In the genomic region with DNA sequence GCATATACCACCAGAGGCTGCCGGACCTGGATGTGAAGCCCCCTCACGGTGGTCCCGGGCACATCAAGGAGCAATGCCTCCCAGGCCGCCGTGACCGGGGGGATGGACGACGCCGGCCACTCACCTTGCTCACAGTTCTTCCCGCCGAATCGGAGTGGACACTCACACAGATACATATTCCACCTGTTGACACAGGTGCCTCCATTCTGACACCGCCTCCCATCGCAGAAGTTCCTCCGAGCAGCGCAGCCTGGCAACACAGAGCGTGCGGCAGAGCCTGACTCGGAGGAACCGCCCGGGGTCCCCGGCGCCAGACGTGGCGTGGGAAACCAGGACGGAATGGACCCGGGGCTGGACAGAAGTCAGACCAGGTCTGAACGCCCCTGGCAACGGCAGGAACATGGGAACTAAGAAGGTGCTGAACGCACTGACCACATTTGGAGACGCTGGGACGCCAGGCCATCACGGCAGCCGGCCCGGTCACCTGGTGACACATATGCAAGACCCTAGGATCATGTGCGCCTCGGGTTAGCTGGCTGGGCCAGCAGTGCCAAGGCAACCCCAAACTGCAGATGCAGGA, we compare ENCODE assay signal across 21 cellular contexts.
"Had no signal": no experiment of that assay in that cellular context is flagged by ENCODE, and none has a peak within 500 bp of the region (broad histone marks: within the 10 kb centered on the region; RNA-seq: fewer than 3 reads in every experiment).

No MANE protein-coding gene starts in this region.

- H3K27me3 ChIP-seq: colonic mucosa, esophagus squamous epithelium had no signal

- H3K4me3 Mint-ChIP-seq: dendritic cell treated with granulocyte-macrophage colony-stimulating factor and Interleukin-4, amounts not matched to agents 40 ng/mL and 50 ng/mL, for 4 days; effector memory CD8-positive, alpha-beta T cell; endodermal cell had no signal

- H3K27ac ChIP-seq: colonic mucosa, epithelial cell of prostate, esophagus squamous epithelium, gastrocnemius medialis, heart right ventricle, lower lobe of right lung had no signal

- H3K4me1 ChIP-seq: colonic mucosa, esophagus squamous epithelium, gastrocnemius medialis, lower lobe of right lung had no signal

- H3K9me3 ChIP-seq: colonic mucosa, esophagus squamous epithelium, gastrocnemius medialis, heart right ventricle, lower lobe of right lung had no signal

- H3K27me3 Mint-ChIP-seq: dendritic cell treated with granulocyte-macrophage colony-stimulating factor and Interleukin-4, amounts not matched to agents 40 ng/mL and 50 ng/mL, for 4 days had no signal

- ATAC-seq: effector memory CD8-positive, alpha-beta T cell; gastrocnemius medialis; heart right ventricle; left colon; left lobe of liver; left ventricle myocardium superior; lower lobe of right lung had no signal

- H3K4me3 ChIP-seq: colonic mucosa, esophagus squamous epithelium, gastrocnemius medialis, heart right ventricle, lower lobe of right lung had no signal

- H3K27ac Mint-ChIP-seq: dendritic cell treated with granulocyte-macrophage colony-stimulating factor and Interleukin-4, amounts not matched to agents 40 ng/mL and 50 ng/mL, for 4 days; effector memory CD8-positive, alpha-beta T cell; endodermal cell had no signal

- H3K36me3 ChIP-seq: colonic mucosa, gastrocnemius medialis, heart right ventricle had no signal

- H3K9me3 Mint-ChIP-seq: dendritic cell treated with granulocyte-macrophage colony-stimulating factor and Interleukin-4, amounts not matched to agents 40 ng/mL and 50 ng/mL, for 4 days; effector memory CD8-positive, alpha-beta T cell; endodermal cell had no signal

- DNase-seq: colonic mucosa; cortex of kidney; effector CD8-positive, alpha-beta T cell; effector memory CD8-positive, alpha-beta T cell; endodermal cell; erythroblast; esophagus squamous epithelium; foreskin fibroblast; foreskin melanocyte; gastrocnemius medialis; head of caudate nucleus; heart right ventricle; hippocampal formation; left colon; left ventricle myocardium superior; lower lobe of right lung; mesenchymal stem cell; midbrain had no signal
